25 cellular contexts compared by ENCODE assay signal in the genomic region with DNA sequence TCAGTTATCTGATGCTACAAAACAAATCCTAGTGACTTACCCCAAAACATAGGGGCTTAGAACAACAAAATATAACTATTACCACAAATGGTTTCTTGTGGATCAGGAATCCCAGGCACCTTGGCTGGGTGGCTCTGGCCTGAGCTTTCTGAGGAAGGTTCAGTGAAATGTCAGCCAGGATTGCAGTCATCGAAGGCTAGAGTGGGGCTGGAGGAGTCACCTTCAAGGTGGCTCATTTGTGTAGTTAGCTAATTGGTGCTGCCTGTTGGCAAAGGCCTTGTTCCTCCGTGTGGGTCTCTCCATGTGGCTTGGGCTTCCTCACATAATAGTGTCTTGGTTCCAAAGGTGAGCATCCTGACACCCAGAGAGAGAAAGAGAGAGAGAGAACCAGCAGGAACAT. TPM values are rescaled to one million over a fixed set of nuclear protein-coding genes. Genes with fewer than 3 reads are reported as not detected.
A peak's percentile ranks its signal among the peaks of the same experiment; 100 is the strongest.
DNase-seq lines count a peak whose midpoint lies in the region; ATAC-seq and TF ChIP-seq lines count a peak whose summit lies in the region.
"Had no signal": no experiment of that assay in that cellular context is flagged by ENCODE, and none has a peak within 500 bp of the region (broad histone marks: within the 10 kb centered on the region; RNA-seq: fewer than 3 reads in every experiment).

No MANE protein-coding gene starts in this region.

- WGBS in heart left ventricle, 4 donors: 74 to 87% (median 82%) methylated on average over 2 of the region's 2 CpGs

- intact Hi-C loops in Right ventricle myocardium superior (cut with DNase I): no loop called here
- intact Hi-C loops in heart left ventricle (cut with DNase I): no loop called here
- intact Hi-C loops in vagina (cut with DNase I): no loop called here

- H3K4me1 ChIP-seq in heart left ventricle (no peaks in the 10 kb centered on the region), skeletal muscle tissue (ENCODE audit: control insufficient read depth in 3 of 3, insufficient read depth in 3 of 3, low read length in 3 of 3) (no peaks in the 10 kb centered on the region), vagina (peaks cover 23% of the 10 kb centered on the region)
- H3K4me1 ChIP-seq: Caco-2, right atrium auricular region had no signal

- H3K27ac ChIP-seq in heart left ventricle (peak overlapping the region in 5 of 12 donors; percentile 14 to 70 (median 33)), skeletal muscle tissue (ENCODE audit: low read depth, low read length) (peak overlapping the region; percentile 67), vagina (peak overlapping the region; percentile 77)
- H3K27ac ChIP-seq: cardiac muscle cell, KMS-11 had no signal

- ATAC-seq in Right ventricle myocardium superior (ENCODE audit: poor library complexity) (peak; percentile 15), heart left ventricle (no peak), GM18505 (IDR thresholded peaks at IDR 0.05; ENCODE audit: unreplicated experiment) (no peak), HG03565 (IDR thresholded peaks at IDR 0.05; ENCODE audit: unreplicated experiment) (no peak)
- ATAC-seq: activated CD8-positive, alpha-beta T cell treated with anti-CD3 and anti-CD28 coated beads for 36 hours had no signal

- TF ChIP-seq CTCF in heart left ventricle (IDR thresholded peaks at IDR 0.05): no peak
- no peak for TF ChIP-seq CTCF in vagina (IDR thresholded peaks at IDR 0.05)

- H3K27me3 ChIP-seq in heart left ventricle: no peaks in the 10 kb centered on the region
- H3K27me3 ChIP-seq in skeletal muscle tissue (ENCODE audit: control insufficient read depth in 3 of 3, insufficient read depth in 3 of 3, low read length in 3 of 3): no peaks in the 10 kb centered on the region
- no peaks in the 10 kb centered on the region for H3K27me3 ChIP-seq in vagina
- H3K27me3 ChIP-seq: cardiac muscle cell, right atrium auricular region had no signal

- no peak for DNase-seq in Right ventricle myocardium superior
- DNase-seq in heart left ventricle: no peak
- DNase-seq in islet precursor cell: peak; percentile 23
- DNase-seq in vagina (ENCODE audit: extremely low spot score in 2 of 2): peak; percentile 22 to 83
- DNase-seq in NCI-H345 (lab: John Stamatoyannopoulos, UW): no peak
- DNase-seq: 8988T; activated CD4-positive, CD25-positive, alpha-beta regulatory T cell; activated CD8-positive, alpha-beta T cell treated with anti-CD3 and anti-CD28 coated beads for 36 hours; activated naive CD4-positive, alpha-beta T cell; activated T-cell treated with anti-CD3 and anti-CD28 coated beads, Interleukin-2, amount 50 U/mL, for 24 hours; amygdala; Caco-2; DND-41; hypothalamus; MV-4-11; NCI-H1694; NCI-H2171; nucleus accumbens; T1000 had no signal

- H3K4me3 ChIP-seq in heart left ventricle: no peak overlapping the region
- H3K4me3 ChIP-seq in skeletal muscle tissue (ENCODE audit: low read length in 3 of 3): no peak overlapping the region
- H3K4me3 ChIP-seq in vagina: no peak overlapping the region
- H3K4me3 ChIP-seq: cardiac muscle cell, right atrium auricular region had no signal

- H3K9ac ChIP-seq in skeletal muscle tissue (ENCODE audit: low read depth in 1 of 3, low read length in 3 of 3): no peak overlapping the region
- H3K9ac ChIP-seq: KMS-11 had no signal

- TF ChIP-seq POLR2A in heart left ventricle (IDR thresholded peaks at IDR 0.05) (no peak), vagina (IDR thresholded peaks at IDR 0.05) (no peak), GM18505 (IDR thresholded peaks at IDR 0.05; ENCODE audit: borderline replicate concordance, extremely low read depth, insufficient read depth, insufficient read length) (no peak)

- H3K36me3 ChIP-seq in heart left ventricle (no peaks in the 10 kb centered on the region), skeletal muscle tissue (ENCODE audit: control insufficient read depth in 3 of 3, insufficient read depth in 3 of 3, low read length in 3 of 3) (no peaks in the 10 kb centered on the region), vagina (no peaks in the 10 kb centered on the region)
- H3K36me3 ChIP-seq: cardiac muscle cell, right atrium auricular region had no signal

- peaks cover 0 to 29% (median 18%) of the 10 kb centered on the region in 12 donors for H3K9me3 ChIP-seq in heart left ventricle
- H3K9me3 ChIP-seq in skeletal muscle tissue (ENCODE audit: control insufficient read depth in 3 of 3, low read length in 3 of 3): peaks cover 3 to 7% (median 6%) of the 10 kb centered on the region in 3 donors
- H3K9me3 ChIP-seq in vagina: peaks cover 10% of the 10 kb centered on the region

RNA-seq across cellular contexts. Expression of gene COPS8, which starts 57.4 kb away (rescaled TPM):
- total RNA-seq in Right ventricle myocardium superior: 85.8 TPM
- total RNA-seq in heart left ventricle: 100 to 1,000 TPM in 3 of 9 donors, 10 to 100 TPM in 6; 71.3 to 168 (median 93.0) TPM
- polyA plus RNA-seq in heart left ventricle: 100 to 1,000 TPM in 1 of 2 donors, 10 to 100 TPM in 1; 34.7 to 231 TPM
- total RNA-seq in skeletal muscle tissue: 55.8 TPM
- 46.9 TPM for total RNA-seq in vagina

Comparison
In these comparisons a context has a peak if more than half of its experiments do, and no peak if none do; other contexts are left out.
1. DNase-seq: peak in islet precursor cell (single experiment) and vagina (2 of 2); none in Right ventricle myocardium superior (single experiment), heart left ventricle (0 of 5) and NCI-H345 (single experiment).